In the genomic region with DNA sequence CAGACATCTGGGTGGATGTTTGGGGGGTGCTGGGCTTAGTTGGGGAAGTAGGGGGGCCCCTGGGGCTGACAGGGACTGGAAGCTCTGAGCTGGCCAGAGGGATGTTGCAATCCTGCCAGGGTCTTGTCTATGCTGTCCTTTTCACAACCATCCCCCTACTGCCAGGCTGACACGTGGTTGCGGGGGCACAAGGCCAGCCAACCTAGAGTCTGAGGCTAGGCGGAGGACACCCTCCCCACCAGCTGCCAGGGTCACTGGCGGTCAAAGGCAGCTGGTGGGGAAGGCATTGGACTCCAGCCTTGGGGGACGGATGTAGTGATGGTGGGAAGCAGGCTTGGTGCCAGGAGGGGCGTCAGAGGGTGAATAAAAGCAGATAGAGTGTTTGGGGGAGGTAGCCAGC, we compare ENCODE assay signal across 10 cellular contexts. TPM values are rescaled to one million over a fixed set of nuclear protein-coding genes. Genes with fewer than 3 reads are reported as not detected.
A peak's percentile ranks its signal among the peaks of the same experiment; 100 is the strongest.
DNase-seq lines count a peak whose midpoint lies in the region; ATAC-seq and TF ChIP-seq lines count a peak whose summit lies in the region.
"Had no signal": no experiment of that assay in that cellular context is flagged by ENCODE, and none has a peak within 500 bp of the region (broad histone marks: within the 10 kb centered on the region; RNA-seq: fewer than 3 reads in every experiment).

No MANE protein-coding gene starts in this region.

- CTCF ChIA-PET in WTC11 (lab: Charles Lee), result interaction anchor here (0.6 to 1.4 kb wide), 5 partner anchors 9 to 204 kb away, joined by 3 to 6 read pairs (median 3); no protein-coding TSS in a partner anchor

- peaks cover 10% of the 10 kb centered on the region for H3K36me3 Mint-ChIP-seq in WTC11
- H3K36me3 Mint-ChIP-seq in activated T-cell treated with anti-CD3 and anti-CD28 coated beads, Interleukin-2, amount 50 U/mL, for 72 hours (ENCODE audit: insufficient read depth in 2 of 2), result peaks cover 0 to 2% of the 10 kb centered on the region in 2 donors

- peaks cover 35% of the 10 kb centered on the region for H3K4me1 Mint-ChIP-seq in WTC11
- peaks cover 19% of the 10 kb centered on the region for H3K4me1 Mint-ChIP-seq in activated T-cell treated with anti-CD3 and anti-CD28 coated beads, Interleukin-2, amount 50 U/mL, for 72 hours (ENCODE audit: low read depth)

- H3K27me3 Mint-ChIP-seq in WTC11 (ENCODE audit: low read depth), result no peaks in the 10 kb centered on the region; the same call in 1 of the 2 replicates
- peaks cover 31% of the 10 kb centered on the region for H3K27me3 Mint-ChIP-seq in activated T-cell treated with anti-CD3 and anti-CD28 coated beads, Interleukin-2, amount 50 U/mL, for 72 hours (ENCODE audit: low read depth)

- POLR2A ChIA-PET in WTC11 (lab: Charles Lee), result interaction anchor here (1.2 kb wide), 1 partner anchor 64 kb away, joined by 8 read pairs; no protein-coding TSS in a partner anchor

- H3K27ac Mint-ChIP-seq in WTC11, result peak overlapping the region; percentile 69
- H3K27ac Mint-ChIP-seq in activated T-cell treated with anti-CD3 and anti-CD28 coated beads, Interleukin-2, amount 50 U/mL, for 72 hours, result no peak overlapping the region

- H3K9me3 ChIP-seq in subcutaneous abdominal adipose tissue (ENCODE audit: control insufficient read depth in 5 of 5, low read length in 5 of 5), result no peaks in the 10 kb centered on the region
- H3K9me3 ChIP-seq: pancreas had no signal

- H3K4me3 Mint-ChIP-seq in WTC11, result no peak overlapping the region; the same call in 1 of the 2 replicates
- peak overlapping the region in 1 of 2 donors; percentile 47 for H3K4me3 Mint-ChIP-seq in activated T-cell treated with anti-CD3 and anti-CD28 coated beads, Interleukin-2, amount 50 U/mL, for 72 hours

- no peak overlapping the region for H3K4me3 ChIP-seq in subcutaneous abdominal adipose tissue (ENCODE audit: low read depth in 1 of 5, low read length in 5 of 5)
- H3K4me3 ChIP-seq: pancreas had no signal

- H3K27ac ChIP-seq in subcutaneous abdominal adipose tissue (ENCODE audit: low read depth, low read length), result peak overlapping the region; percentile 72
- H3K27ac ChIP-seq: pancreas had no signal

- no peaks in the 10 kb centered on the region for H3K27me3 ChIP-seq in subcutaneous abdominal adipose tissue (ENCODE audit: control insufficient read depth in 5 of 5, insufficient read depth in 4 of 5, low read length in 5 of 5)
- H3K27me3 ChIP-seq: pancreas had no signal

- H3K36me3 ChIP-seq in subcutaneous abdominal adipose tissue (ENCODE audit: control insufficient read depth in 5 of 5, insufficient read depth in 5 of 5, low read length in 5 of 5), result peaks cover 0 to 4% (median 0%) of the 10 kb centered on the region in 5 donors
- H3K36me3 ChIP-seq: pancreas had no signal

- no peak overlapping the region for H3K9ac ChIP-seq in subcutaneous abdominal adipose tissue (ENCODE audit: low read length in 5 of 5)

- H3K4me1 ChIP-seq in subcutaneous abdominal adipose tissue (ENCODE audit: control insufficient read depth in 5 of 5, insufficient read depth in 5 of 5, low read length in 5 of 5), result peaks cover 6 to 62% (median 49%) of the 10 kb centered on the region in 5 donors
- H3K4me1 ChIP-seq: pancreas had no signal

- no peaks in the 10 kb centered on the region for H3K9me3 Mint-ChIP-seq in WTC11
- no peaks in the 10 kb centered on the region for H3K9me3 Mint-ChIP-seq in activated T-cell treated with anti-CD3 and anti-CD28 coated beads, Interleukin-2, amount 50 U/mL, for 72 hours

- no peak for DNase-seq in WTC11 (ENCODE audit: low spot score)
- peak; percentile 98 for DNase-seq in left lobe of liver (ENCODE audit: low spot score)
- no peak for DNase-seq in activated T-cell treated with anti-CD3 and anti-CD28 coated beads, Interleukin-2, amount 50 U/mL, for 72 hours
- no peak for DNase-seq in COR-L47 (lab: John Stamatoyannopoulos, UW)
- DNase-seq: effector memory CD4-positive, alpha-beta T cell; NCI-H1417 treated with DMSO at 0.1 percent for 48 hours had no signal

- no peak for TF ChIP-seq CTCF in WTC11 (IDR thresholded peaks at IDR 0.05)

- no peak for ATAC-seq in WTC11
- ATAC-seq in left lobe of liver, result peak; percentile 54
- ATAC-seq in activated T-cell treated with anti-CD3 and anti-CD28 coated beads, Interleukin-2, amount 50 U/mL, for 72 hours (replicated peaks in 1 of 2), result no peak
- ATAC-seq: HCT116 had no signal

TF ChIP-seq in WTC11, 78 proteins besides CTCF, POLR2A, EP300 and RAD21:
- TF ChIP-seq TEAD1 (CRISPR knock-in tag; IDR thresholded peaks at IDR 0.05) (no peak), ZNF232 (CRISPR knock-in tag; IDR thresholded peaks at IDR 0.05) (no peak), FOXJ3 (CRISPR knock-in tag; IDR thresholded peaks at IDR 0.05; ENCODE audit: borderline replicate concordance) (no peak), HMGXB4 (CRISPR knock-in tag; IDR thresholded peaks at IDR 0.05) (no peak), ZNF121 (CRISPR knock-in tag; IDR thresholded peaks at IDR 0.05) (peak; percentile 55; the same call in 1 of the 2 replicates), JUN (CRISPR knock-in tag; IDR thresholded peaks at IDR 0.05) (no peak), GABPB1 (CRISPR knock-in tag; IDR thresholded peaks at IDR 0.05) (peak; percentile 91), MXD4 (CRISPR knock-in tag; IDR thresholded peaks at IDR 0.05; ENCODE audit: borderline replicate concordance) (no peak), NFE2L1 (CRISPR knock-in tag; IDR thresholded peaks at IDR 0.05) (no peak), FOXP1 (CRISPR knock-in tag; IDR thresholded peaks at IDR 0.05; ENCODE audit: borderline replicate concordance) (no peak), IRF2 (CRISPR knock-in tag; IDR thresholded peaks at IDR 0.05; ENCODE audit: borderline replicate concordance, low read depth) (no peak)

RNA-seq across cellular contexts. Expression of gene APOC1, which starts 1.6 kb away (rescaled TPM):
- total RNA-seq in WTC11 (2021) (76.2 to 101 TPM (median 86.5 TPM) in 3 replicates), left lobe of liver (6,817 TPM)
- not detected for total RNA-seq in activated T-cell treated with anti-CD3 and anti-CD28 coated beads, Interleukin-2, amount 50 U/mL, for 72 hours

RNA-seq across cellular contexts. Expression of gene APOE, which starts 7.3 kb away (rescaled TPM):
- total RNA-seq in WTC11 (2021) (815 to 837 TPM (median 824 TPM) in 3 replicates), left lobe of liver (5,009 TPM)
- total RNA-seq in activated T-cell treated with anti-CD3 and anti-CD28 coated beads, Interleukin-2, amount 50 U/mL, for 72 hours, result 1 to 10 TPM; 2.1 TPM

RNA-seq across cellular contexts. Expression of gene TOMM40, which starts 21.8 kb away (rescaled TPM):
- 166 to 221 TPM (median 181 TPM) in 3 replicates for total RNA-seq in WTC11 (2021)
- total RNA-seq in left lobe of liver, result 28.8 TPM
- 10 to 100 TPM; 53.0 to 65.1 TPM for total RNA-seq in activated T-cell treated with anti-CD3 and anti-CD28 coated beads, Interleukin-2, amount 50 U/mL, for 72 hours

RNA-seq across cellular contexts. Expression of gene APOC4, which starts 29.2 kb away (rescaled TPM):
- total RNA-seq in WTC11 (2021), result not detected in 3 replicates
- total RNA-seq in left lobe of liver, result 297 TPM
- not detected for total RNA-seq in activated T-cell treated with anti-CD3 and anti-CD28 coated beads, Interleukin-2, amount 50 U/mL, for 72 hours
- total RNA-seq: Daoy had no signal

RNA-seq across cellular contexts. Expression of gene APOC2, which starts 33.0 kb away (rescaled TPM):
- total RNA-seq in WTC11 (2021) (0.66 to 0.81 TPM in 2 of 3 replicates, not detected in the other), left lobe of liver (1,677 TPM)
- not detected for total RNA-seq in activated T-cell treated with anti-CD3 and anti-CD28 coated beads, Interleukin-2, amount 50 U/mL, for 72 hours
- total RNA-seq: Daoy had no signal

Comparison
In these comparisons a context has a peak if more than half of its experiments do, and no peak if none do; other contexts are left out.
1. RNA of gene APOC1, which starts 1.6 kb away (total RNA-seq): 6,817 TPM in left lobe of liver (single experiment) and 76.2 to 101 TPM in WTC11; not detected in activated T-cell treated with anti-CD3 and anti-CD28 coated beads, Interleukin-2, amount 50 U/mL, for 72 hours; every median in the first group is over 10 times any median in the second.
2. RNA of gene APOE, which starts 7.3 kb away (total RNA-seq): 5,009 TPM in left lobe of liver (single experiment) and 815 to 837 TPM in WTC11; 2.1 TPM in activated T-cell treated with anti-CD3 and anti-CD28 coated beads, Interleukin-2, amount 50 U/mL, for 72 hours; every median in the first group is over 100 times any median in the second.